1 cellular context compared by ENCODE assay signal in genomic region chr5:93926831-93927600, GRCh38.
TF ChIP-seq lines count a peak whose summit lies in the region.

No MANE protein-coding gene starts in this region.

TF ChIP-seq in IMR-90, 13 proteins besides CTCF, POLR2A, EP300 and RAD21 (continued from another document):
- TF ChIP-seq NFE2L2 (IDR thresholded peaks at IDR 0.05; ENCODE audit: low read depth, low read length) = no peak
- TF ChIP-seq BHLHE40 (IDR thresholded peaks at IDR 0.05; ENCODE audit: low read depth, low read length) = no peak
- TF ChIP-seq FOS (IDR thresholded peaks at IDR 0.05; ENCODE audit: low read depth, low read length) = no peak
- no peak for TF ChIP-seq SMC3 (IDR thresholded peaks at IDR 0.05; ENCODE audit: low read depth, low read length)
TF ChIP-seq in IMR-90: peak in this region for 0.
